Comparison of ENCODE assay signal across 2 cellular contexts in the genomic region with DNA sequence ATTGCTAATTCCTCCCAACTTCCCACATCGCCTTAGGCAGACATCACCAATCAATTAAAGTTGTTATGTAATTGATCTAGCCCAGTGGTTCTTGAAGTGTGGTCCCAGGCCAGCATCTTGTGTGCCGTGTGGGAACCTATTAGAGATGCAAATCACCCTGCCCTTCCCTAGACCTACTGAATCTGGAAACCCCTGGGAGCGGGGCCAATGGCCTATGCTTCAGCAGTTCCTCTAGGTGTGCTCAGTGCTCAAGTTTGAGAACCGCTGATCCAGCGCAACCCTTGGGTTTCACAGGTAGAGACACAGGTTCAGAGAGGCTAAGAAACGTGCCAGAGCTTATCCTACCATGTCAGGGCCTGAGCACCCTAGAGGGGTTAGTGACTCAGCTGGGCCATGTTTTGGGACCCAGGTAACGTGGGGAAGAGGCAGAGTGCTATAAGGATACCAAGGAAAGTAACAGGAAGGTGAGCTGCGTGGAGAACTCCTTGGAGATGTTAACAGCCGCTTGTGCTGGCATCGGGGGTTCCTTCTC.
TF ChIP-seq lines count a peak whose summit lies in the region.

No MANE protein-coding gene starts in this region.

TF ChIP-seq in HCT116, 20 proteins besides CTCF, POLR2A, EP300 and RAD21:
- no peak for TF ChIP-seq EZH2 (IDR thresholded peaks at IDR 0.05)
- no peak for TF ChIP-seq ZFX (IDR thresholded peaks at IDR 0.05)
- TF ChIP-seq CEBPB (IDR thresholded peaks at IDR 0.05; ENCODE audit: low read depth) = no peak
- TF ChIP-seq ZNF274 (IDR thresholded peaks at IDR 0.05; ENCODE audit: low read depth, low read length) = no peak
- TF ChIP-seq JUND (IDR thresholded peaks at IDR 0.05) = no peak
- no peak for TF ChIP-seq SIN3A (IDR thresholded peaks at IDR 0.05; ENCODE audit: low read depth)
- TF ChIP-seq POLR2AphosphoS5 (IDR thresholded peaks at IDR 0.05; ENCODE audit: low read depth, low read length) = no peak
- TF ChIP-seq, protein P1, sequence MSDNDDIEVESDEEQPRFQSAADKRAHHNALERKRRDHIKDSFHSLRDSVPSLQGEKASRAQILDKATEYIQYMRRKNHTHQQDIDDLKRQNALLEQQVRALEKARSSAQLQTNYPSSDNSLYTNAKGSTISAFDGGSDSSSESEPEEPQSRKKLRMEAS (IDR thresholded peaks at IDR 0.05) = no peak
- no peak for TF ChIP-seq ELF1 (IDR thresholded peaks at IDR 0.05; ENCODE audit: borderline replicate concordance, low read depth)
- no peak for TF ChIP-seq CBX3 (IDR thresholded peaks at IDR 0.05; ENCODE audit: low read depth)
- TF ChIP-seq EGR1 (IDR thresholded peaks at IDR 0.05; ENCODE audit: low read depth) = no peak

TF ChIP-seq in GM12878, 131 proteins besides CTCF, POLR2A, EP300 and RAD21:
- TF ChIP-seq MTA3 (IDR thresholded peaks at IDR 0.05; ENCODE audit: borderline replicate concordance, low read length) (peak; percentile 27; the same call in 1 of the 2 replicates), TCF12 (IDR thresholded peaks at IDR 0.05; ENCODE audit: low read depth, low read length) (0 out of 2 replicates have a peak, but pooled peaks have one; percentile 7), CHD4 (IDR thresholded peaks at IDR 0.05) (no peak)
